ENCODE assay signal across 33 cellular contexts in the genomic region with DNA sequence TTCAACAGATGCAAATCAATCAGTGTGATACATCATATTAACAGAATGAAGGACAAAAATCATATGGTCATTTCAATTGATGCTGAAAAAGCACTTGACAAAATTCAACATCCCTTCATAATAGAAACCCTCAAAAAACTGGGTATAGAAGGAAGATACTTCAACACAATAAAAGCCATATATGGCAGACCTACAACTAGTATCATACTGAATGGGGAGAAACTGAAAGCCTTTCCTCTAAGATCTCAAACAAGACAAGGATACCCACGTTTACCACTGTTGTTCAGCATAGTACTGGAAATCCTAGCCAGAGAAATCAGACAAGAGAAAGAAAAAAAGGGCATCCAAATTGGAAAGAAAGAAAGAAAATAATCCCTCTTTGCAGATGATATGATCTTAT. TPM values are rescaled to one million over a fixed set of nuclear protein-coding genes. Genes with fewer than 3 reads are reported as not detected.
"Had no signal": no experiment of that assay in that cellular context is flagged by ENCODE, and none has a peak within 500 bp of the region (broad histone marks: within the 10 kb centered on the region; RNA-seq: fewer than 3 reads in every experiment).

No MANE protein-coding gene starts in this region.

- H3K36me3 ChIP-seq: ascending aorta, cardiac muscle cell, WERI-Rb-1 had no signal

- H3K27ac ChIP-seq: ascending aorta, cardiac muscle cell, WERI-Rb-1 had no signal

- H3K4me1 ChIP-seq: ascending aorta had no signal

- H3K27me3 ChIP-seq: ascending aorta, cardiac muscle cell had no signal

- FAIRE-seq: bronchial epithelial cell, TTC549 had no signal

- H3K4me3 ChIP-seq: ascending aorta, cardiac muscle cell had no signal

- DNase-seq: activated CD4-positive, alpha-beta memory T cell treated with anti-CD3 and anti-CD28 coated beads, Interleukin-2, amount 10 ng/mL, durations not matched to agents 7 days and 5 days; activated CD4-positive, alpha-beta T cell treated with anti-CD3 and anti-CD28 coated beads for 1 hour; activated CD4-positive, alpha-beta T cell treated with anti-CD3 and anti-CD28 coated beads for 36 hours; activated CD4-positive, alpha-beta T cell treated with anti-CD3 and anti-CD28 coated beads for 48 hours; activated CD4-positive, alpha-beta T cell treated with anti-CD3 and anti-CD28 coated beads, Interleukin-2, amount 10 ng/mL, durations not matched to agents 7 days and 5 days; activated CD4-positive, alpha-beta T cell treated with anti-CD3 and anti-CD28 coated beads, Interleukin-2, amount 50 U/mL, for 48 hours; activated CD4-positive, CD25-positive, alpha-beta regulatory T cell; activated CD8-positive, alpha-beta memory T cell treated with anti-CD3 and anti-CD28 coated beads for 24 hours; activated CD8-positive, alpha-beta memory T cell treated with anti-CD3 and anti-CD28 coated beads, Interleukin-2, amount 10 ng/mL, durations not matched to agents 7 days and 5 days; activated CD8-positive, alpha-beta memory T cell treated with anti-CD3 and anti-CD28 coated beads, Interleukin-2, amount 50 U/mL, for 48 hours; activated CD8-positive, alpha-beta T cell treated with anti-CD3 and anti-CD28 coated beads, Interleukin-2, amount 10 ng/mL, durations not matched to agents 7 days and 5 days; activated effector memory CD4-positive, alpha-beta T cell treated with Interleukin-2 at 50 U/mL for 16 hours; activated gamma-delta T cell; activated naive CD4-positive, alpha-beta T cell treated with anti-CD3 and anti-CD28 coated beads, Interleukin-2, amount 10 ng/mL, durations not matched to agents 7 days and 5 days; activated naive CD4-positive, alpha-beta T cell treated with Interleukin-2 at 50 U/mL for 16 hours; activated naive CD8-positive, alpha-beta T cell treated with anti-CD3 and anti-CD28 coated beads, Interleukin-2, amount 10 ng/mL, durations not matched to agents 7 days and 5 days; activated naive CD8-positive, alpha-beta T cell treated with anti-CD3 and anti-CD28 coated beads, Interleukin-2, amount 50 U/mL, for 24 hours; activated T-cell treated with anti-CD3 and anti-CD28 coated beads, Interleukin-2, amount 50 U/mL, for 24 hours; activated T-cell treated with anti-CD3 and anti-CD28 coated beads, Interleukin-2, amount 50 U/mL, for 48 hours; amygdala; anterior cingulate cortex; caudate nucleus; cerebellar nuclear complex; T-helper 2 cell; T-helper 9 cell; WERI-Rb-1 had no signal

RNA-seq across cellular contexts. Expression of a gene that starts 47.1 kb away (rescaled TPM):
- total RNA-seq: activated CD4-positive, alpha-beta memory T cell treated with anti-CD3 and anti-CD28 coated beads, Interleukin-2, amount 10 ng/mL, durations not matched to agents 7 days and 5 days; activated CD4-positive, alpha-beta T cell treated with anti-CD3 and anti-CD28 coated beads for 36 hours; activated CD8-positive, alpha-beta memory T cell treated with anti-CD3 and anti-CD28 coated beads, Interleukin-2, amount 10 ng/mL, durations not matched to agents 7 days and 5 days; activated CD8-positive, alpha-beta T cell treated with anti-CD3 and anti-CD28 coated beads, Interleukin-2, amount 10 ng/mL, durations not matched to agents 7 days and 5 days; activated naive CD8-positive, alpha-beta T cell treated with anti-CD3 and anti-CD28 coated beads, Interleukin-2, amount 10 ng/mL, durations not matched to agents 7 days and 5 days; activated T-helper 2 cell treated with anti-CD3 and anti-CD28 coated beads, Interferon-gamma antibody, Interleukin-2, Interleukin-4, amounts not matched to agents 10 μg/mL and 5 μg/mL and 100 μg/mL, durations not matched to agents 14 hours and 24 hours and 36 hours; ascending aorta; bronchial epithelial cell; cardiac muscle cell; chondrocyte; WTC11 had no signal
